Comparison of ENCODE assay signal across 26 cellular contexts in the genomic region with DNA sequence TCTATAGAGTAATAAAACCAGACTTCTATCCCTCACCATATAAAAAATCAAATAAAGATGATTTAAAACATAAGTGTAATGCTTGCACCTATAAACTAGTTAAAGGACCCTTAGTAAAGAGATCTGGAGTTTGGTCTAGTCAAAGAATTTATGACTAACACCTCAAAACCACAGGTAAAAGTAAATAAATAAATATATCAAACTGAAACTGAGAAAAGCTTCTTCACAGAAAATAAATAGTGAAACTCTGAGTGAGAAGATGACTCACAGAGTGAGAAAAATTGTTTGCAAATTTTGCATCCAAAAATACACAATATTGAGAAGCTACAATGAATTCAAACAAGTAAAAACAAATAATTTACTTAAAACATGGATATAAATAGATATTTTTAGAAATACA.
DNase-seq lines count a peak whose midpoint lies in the region; ATAC-seq and TF ChIP-seq lines count a peak whose summit lies in the region.
"Had no signal": no experiment of that assay in that cellular context is flagged by ENCODE, and none has a peak within 500 bp of the region (broad histone marks: within the 10 kb centered on the region; RNA-seq: fewer than 3 reads in every experiment).

No MANE protein-coding gene starts in this region.

- peak; percentile 1 for DNase-seq in H4 (ENCODE audit: low spot score)
- DNase-seq in kidney glomerular epithelial cell (lab: John Stamatoyannopoulos, UW), result peak; percentile 18
- DNase-seq in neuronal stem cell (ENCODE audit: low spot score), result no peak
- DNase-seq in T-helper 9 cell, result no peak
- DNase-seq in upper lobe of left lung, result no peak
- DNase-seq in AG08396 (ENCODE audit: low spot score), result no peak
- DNase-seq: activated CD4-positive, alpha-beta memory T cell treated with anti-CD3 and anti-CD28 coated beads for 36 hours; activated naive CD4-positive, alpha-beta T cell; amygdala; central memory CD4-positive, alpha-beta T cell; DND-41; dorsolateral prefrontal cortex; foreskin melanocyte; mammary epithelial cell; NCI-H1417 treated with DMSO at 0.1 percent for 48 hours; NCI-H2227 treated with DMSO at 0.1 percent for 48 hours; NCI-H82; nucleus accumbens; PC-3; retina; thyroid gland; WERI-Rb-1 had no signal

- no peak overlapping the region for H3K18ac ChIP-seq in neuronal stem cell (ENCODE audit: low read length)

- no peak overlapping the region for H3K4ac ChIP-seq in neuronal stem cell (ENCODE audit: low read length)

- H3K27me3 ChIP-seq in neuronal stem cell (ENCODE audit: control insufficient read depth in 3 of 3, insufficient read depth in 3 of 3, low read depth in 1 of 3, low read length in 3 of 3) (no peaks in the 10 kb centered on the region), upper lobe of left lung (no peaks in the 10 kb centered on the region)
- H3K27me3 ChIP-seq: dorsolateral prefrontal cortex, SJSA1, thyroid gland had no signal

- H2BK15ac ChIP-seq in neuronal stem cell (ENCODE audit: low read length), result no peak overlapping the region

- H3K4me1 ChIP-seq in neuronal stem cell (ENCODE audit: control insufficient read depth in 2 of 2, insufficient read depth in 1 of 2, low read depth in 1 of 2, low read length in 2 of 2), result no peaks in the 10 kb centered on the region
- no peaks in the 10 kb centered on the region for H3K4me1 ChIP-seq in upper lobe of left lung
- H3K4me1 ChIP-seq: SJSA1, thyroid gland had no signal

- no peak overlapping the region for H4K8ac ChIP-seq in neuronal stem cell (ENCODE audit: low read depth, low read length)

- no peak overlapping the region for H3K4me3 ChIP-seq in neuronal stem cell (ENCODE audit: low read length in 2 of 2)
- H3K4me3 ChIP-seq in upper lobe of left lung, result no peak overlapping the region
- H3K4me3 ChIP-seq: dorsolateral prefrontal cortex, GM23338, SJSA1, thyroid gland had no signal

- no peak for TF ChIP-seq EP300 in upper lobe of left lung (IDR thresholded peaks at IDR 0.05)

- H3K4me2 ChIP-seq in neuronal stem cell (ENCODE audit: insufficient read depth, low read length, poor library complexity, severe bottlenecking), result no peak overlapping the region
- H3K4me2 ChIP-seq: GM23338 had no signal

- no peak for TF ChIP-seq CTCF in upper lobe of left lung (IDR thresholded peaks at IDR 0.05)

- H3K27ac ChIP-seq in neuronal stem cell (replicated peaks; ENCODE audit: low read length) (no peak overlapping the region), upper lobe of left lung (no peak overlapping the region)
- H3K27ac ChIP-seq: dorsolateral prefrontal cortex, SJSA1, thyroid gland, WERI-Rb-1 had no signal

- H2AK5ac ChIP-seq in neuronal stem cell (ENCODE audit: low read depth, low read length), result no peak overlapping the region

- H2BK12ac ChIP-seq in neuronal stem cell (ENCODE audit: low read length), result no peak overlapping the region

- no peaks in the 10 kb centered on the region for H3K79me1 ChIP-seq in neuronal stem cell (ENCODE audit: low read depth, low read length)

- no peak overlapping the region for H3K14ac ChIP-seq in neuronal stem cell (ENCODE audit: low read length)

- H4K91ac ChIP-seq in neuronal stem cell (ENCODE audit: low read depth, low read length, poor library complexity), result no peak overlapping the region

- H3K9me3 ChIP-seq in neuronal stem cell (replicated peaks in 1 of 2; ENCODE audit: control insufficient read depth in 2 of 2, insufficient read depth in 1 of 2, low read depth in 1 of 2, low read length in 2 of 2) (no peaks in the 10 kb centered on the region), upper lobe of left lung (no peaks in the 10 kb centered on the region)
- H3K9me3 ChIP-seq: SJSA1, thyroid gland had no signal

- H2BK120ac ChIP-seq in neuronal stem cell (ENCODE audit: low read depth, low read length), result no peak overlapping the region

- no peak for TF ChIP-seq POLR2A in upper lobe of left lung (IDR thresholded peaks at IDR 0.05)

- H3K36me3 ChIP-seq in neuronal stem cell (replicated peaks in 1 of 2; ENCODE audit: control insufficient read depth in 2 of 2, insufficient read depth in 2 of 2, low read length in 2 of 2), result no peaks in the 10 kb centered on the region
- no peaks in the 10 kb centered on the region for H3K36me3 ChIP-seq in upper lobe of left lung
- H3K36me3 ChIP-seq: SJSA1, thyroid gland, WERI-Rb-1 had no signal

- ATAC-seq in GM19043 (IDR thresholded peaks at IDR 0.05; ENCODE audit: low read depth, unreplicated experiment) (peak; percentile 81), HG03432 (IDR thresholded peaks at IDR 0.05; ENCODE audit: unreplicated experiment) (peak; percentile 92), upper lobe of left lung (ENCODE audit: low FRiP score in 2 of 2) (no peak)
- ATAC-seq: GM23338, PC-3 had no signal

- H3K23ac ChIP-seq in neuronal stem cell (ENCODE audit: low read depth, low read length, poor library complexity), result no peak overlapping the region

- no peak overlapping the region for H2AFZ ChIP-seq in neuronal stem cell (ENCODE audit: low read length)
- H2AFZ ChIP-seq: GM23338 had no signal

- no peak overlapping the region for H2BK5ac ChIP-seq in neuronal stem cell (ENCODE audit: low read length)

- no peak overlapping the region for H3K9ac ChIP-seq in neuronal stem cell (ENCODE audit: low read depth, low read length, poor library complexity)

Comparison
In these comparisons a context has a peak if more than half of its experiments do, and no peak if none do; other contexts are left out.
1. ATAC-seq: peak in GM19043 (single experiment) and HG03432 (single experiment); none in upper lobe of left lung (0 of 2).
2. DNase-seq: peak in H4 (single experiment) and kidney glomerular epithelial cell (single experiment); none in neuronal stem cell (single experiment), T-helper 9 cell (single experiment), upper lobe of left lung (0 of 2) and AG08396 (single experiment).